ENCODE assay signal across 13 cellular contexts in the genomic region with DNA sequence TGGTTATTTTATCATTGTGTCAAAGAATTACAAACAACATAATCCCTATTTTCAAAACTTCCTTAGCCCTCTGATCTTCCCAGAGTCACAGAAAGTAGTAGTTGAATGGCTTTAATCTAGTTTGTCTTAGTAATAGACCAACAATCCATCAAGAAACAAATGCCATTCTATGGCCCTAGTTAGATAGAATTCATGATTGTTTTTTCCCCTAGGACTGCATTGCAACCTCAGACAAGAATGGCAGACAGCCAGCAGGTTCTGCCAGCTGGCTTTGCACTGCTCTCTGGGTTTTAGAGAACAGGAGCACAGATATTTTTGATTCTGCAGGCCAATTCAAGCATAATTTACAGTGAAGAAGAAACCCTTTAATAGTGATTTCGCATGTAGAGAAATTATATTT. TPM values are rescaled to one million over a fixed set of nuclear protein-coding genes. Genes with fewer than 3 reads are reported as not detected.
A peak's percentile ranks its signal among the peaks of the same experiment; 100 is the strongest.
DNase-seq lines count a peak whose midpoint lies in the region; ATAC-seq and TF ChIP-seq lines count a peak whose summit lies in the region.
"Had no signal": no experiment of that assay in that cellular context is flagged by ENCODE, and none has a peak within 500 bp of the region (broad histone marks: within the 10 kb centered on the region; RNA-seq: fewer than 3 reads in every experiment).

No MANE protein-coding gene starts in this region.

- H3K27me3 Mint-ChIP-seq in CD8-positive, alpha-beta T cell (ENCODE audit: low read depth), result no peaks in the 10 kb centered on the region
- H3K27me3 Mint-ChIP-seq: IgD-negative memory B cell had no signal

- intact Hi-C loops in CD8-positive, alpha-beta T cell (cut with DNase I, micrococcal nuclease), result no loop called here

- no peaks in the 10 kb centered on the region for H3K4me1 ChIP-seq in CD8-positive, alpha-beta T cell (ENCODE audit: insufficient read depth, low read length)
- H3K4me1 ChIP-seq: ascending aorta had no signal

- H3K27ac Mint-ChIP-seq in CD8-positive, alpha-beta T cell, result no peak overlapping the region
- H3K27ac Mint-ChIP-seq: activated CD8-positive, alpha-beta T cell treated with anti-CD3 and anti-CD28 coated beads, Interleukin-2, amount 10 ng/mL, durations not matched to agents 7 days and 5 days; IgD-negative memory B cell had no signal

- H3K36me3 Mint-ChIP-seq in CD8-positive, alpha-beta T cell, result no peaks in the 10 kb centered on the region

- ATAC-seq in CD8-positive, alpha-beta T cell, result no peak
- ATAC-seq: activated CD8-positive, alpha-beta T cell treated with anti-CD3 and anti-CD28 coated beads, Interleukin-2, amount 10 ng/mL, durations not matched to agents 7 days and 5 days; mucosa of descending colon had no signal

- peak; percentile 8 to 52 (median 21) for DNase-seq in NCI-H1417 (lab: John Stamatoyannopoulos, UW)
- DNase-seq in NCI-H1417 treated with DMSO at 0.1 percent for 48 hours (lab: John Stamatoyannopoulos, UW), result no peak
- peak; percentile 90 for DNase-seq in NCI-H446 treated with DMSO at 0.1 percent for 48 hours (lab: John Stamatoyannopoulos, UW)
- peak; percentile 12 for DNase-seq in fibroblast of the conjunctiva (ENCODE audit: low read depth)
- peak; percentile 69 for DNase-seq in superior temporal gyrus (ENCODE audit: extremely low spot score)
- no peak for DNase-seq in CD8-positive, alpha-beta T cell
- no peak for DNase-seq in putamen (ENCODE audit: low spot score)
- DNase-seq in Kasumi-1 (lab: John Stamatoyannopoulos, UW), result no peak
- DNase-seq: 8988T; activated CD8-positive, alpha-beta T cell treated with anti-CD3 and anti-CD28 coated beads, Interleukin-2, amount 10 ng/mL, durations not matched to agents 7 days and 5 days had no signal

- POLR2A ChIA-PET in CD8-positive, alpha-beta T cell (lab: Charles Lee), result no interaction called here

- peaks cover 9% of the 10 kb centered on the region for H3K9me3 Mint-ChIP-seq in CD8-positive, alpha-beta T cell

- H3K36me3 ChIP-seq in CD8-positive, alpha-beta T cell (ENCODE audit: insufficient read depth, low read length), result no peaks in the 10 kb centered on the region
- H3K36me3 ChIP-seq: ascending aorta had no signal

- CTCF ChIA-PET in CD8-positive, alpha-beta T cell (lab: Charles Lee), result no interaction called here

- no peaks in the 10 kb centered on the region for H3K4me1 Mint-ChIP-seq in CD8-positive, alpha-beta T cell (ENCODE audit: low read depth)

- H3K27ac ChIP-seq in CD8-positive, alpha-beta T cell (ENCODE audit: low read depth, low read length), result no peak overlapping the region
- H3K27ac ChIP-seq: ascending aorta had no signal

- TF ChIP-seq CTCF in CD8-positive, alpha-beta T cell (IDR thresholded peaks at IDR 0.05), result no peak

- no peaks in the 10 kb centered on the region for H3K27me3 ChIP-seq in CD8-positive, alpha-beta T cell (ENCODE audit: insufficient read depth, low read length)
- H3K27me3 ChIP-seq: ascending aorta had no signal

- no peak overlapping the region for H3K4me3 Mint-ChIP-seq in CD8-positive, alpha-beta T cell
- H3K4me3 Mint-ChIP-seq: activated CD8-positive, alpha-beta T cell treated with anti-CD3 and anti-CD28 coated beads, Interleukin-2, amount 10 ng/mL, durations not matched to agents 7 days and 5 days; IgD-negative memory B cell had no signal

- no peak overlapping the region for H3K4me3 ChIP-seq in CD8-positive, alpha-beta T cell (ENCODE audit: low read depth, low read length)
- H3K4me3 ChIP-seq: ascending aorta, mucosa of descending colon had no signal

- no peaks in the 10 kb centered on the region for H3K9me3 ChIP-seq in CD8-positive, alpha-beta T cell (ENCODE audit: low read length)
- H3K9me3 ChIP-seq: ascending aorta, mucosa of descending colon had no signal

RNA-seq across cellular contexts. Expression of a gene that starts 33.8 kb away (rescaled TPM):
- not detected for total RNA-seq in CD8-positive, alpha-beta T cell
- total RNA-seq: activated CD8-positive, alpha-beta T cell treated with anti-CD3 and anti-CD28 coated beads, Interleukin-2, amount 10 ng/mL, durations not matched to agents 7 days and 5 days had no signal

Comparison
In these comparisons a context has a peak if more than half of its experiments do, and no peak if none do; other contexts are left out.
1. DNase-seq: peak in NCI-H1417 (3 of 3), NCI-H446 treated with DMSO at 0.1 percent for 48 hours (single experiment), fibroblast of the conjunctiva (single experiment) and superior temporal gyrus (single experiment); none in NCI-H1417 treated with DMSO at 0.1 percent for 48 hours (single experiment), CD8-positive, alpha-beta T cell (0 of 7), putamen (single experiment) and Kasumi-1 (0 of 2).